ENCODE assay signal across 8 cellular contexts in the genomic region with DNA sequence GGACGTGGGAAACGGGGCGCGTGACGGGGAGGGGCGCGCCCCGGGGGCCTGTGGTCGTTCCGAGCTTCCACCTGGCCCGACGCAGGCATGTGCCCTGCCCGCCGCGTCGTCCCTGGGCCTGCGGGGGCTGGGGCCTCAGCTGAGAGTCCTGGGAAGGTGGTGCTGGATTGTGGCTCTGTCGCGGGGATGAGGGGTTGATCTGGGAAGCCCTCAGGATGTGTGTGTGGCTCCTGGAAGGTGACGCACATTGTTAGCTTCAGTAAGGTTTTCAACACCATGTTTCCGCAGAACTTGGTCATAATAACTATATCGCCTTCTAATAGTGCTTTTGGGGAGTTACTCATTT.
A peak's percentile ranks its signal among the peaks of the same experiment; 100 is the strongest.
DNase-seq lines count a peak whose midpoint lies in the region; ATAC-seq and TF ChIP-seq lines count a peak whose summit lies in the region.

No MANE protein-coding gene starts in this region.

- H3K4me3 ChIP-seq in SK-N-SH (ENCODE audit: low read depth in 2 of 2, low read length in 1 of 2) (peak overlapping the region; percentile 91 to 99), neuronal stem cell (ENCODE audit: low read length in 2 of 2) (peak overlapping the region in 1 of 2 donors; percentile 76)

- peak overlapping the region in 1 of 2 experiments; percentile 81; a peak in 2 of 4 replicates for H3K27ac ChIP-seq in SK-N-SH (ENCODE audit: low read depth in 2 of 2, low read length in 1 of 2)
- H3K27ac ChIP-seq in neuronal stem cell (replicated peaks; ENCODE audit: low read length): no peak overlapping the region

- peak overlapping the region; percentile 86 for H2AK5ac ChIP-seq in neuronal stem cell (ENCODE audit: low read depth, low read length)

- H4K8ac ChIP-seq in neuronal stem cell (ENCODE audit: low read depth, low read length): no peak overlapping the region

- no peak for TF ChIP-seq EP300 in SK-N-SH (IDR thresholded peaks at IDR 0.05; ENCODE audit: borderline replicate concordance in 1 of 2, low read depth in 1 of 2, low read length in 1 of 2)

- H3K27me3 ChIP-seq in SK-N-SH (ENCODE audit: insufficient read depth) (no peaks in the 10 kb centered on the region), neuronal stem cell (ENCODE audit: control insufficient read depth in 3 of 3, insufficient read depth in 3 of 3, low read depth in 1 of 3, low read length in 3 of 3) (no peaks in the 10 kb centered on the region)

- H3K79me1 ChIP-seq in neuronal stem cell (ENCODE audit: low read depth, low read length): peaks cover 2% of the 10 kb centered on the region

- no peak overlapping the region for H2BK120ac ChIP-seq in neuronal stem cell (ENCODE audit: low read depth, low read length)

- H3K36me3 ChIP-seq in SK-N-SH (replicated peaks in 1 of 2; ENCODE audit: control insufficient read depth in 1 of 2, insufficient read depth in 2 of 2, low read length in 1 of 2): peaks cover 20 to 24% of the 10 kb centered on the region in 2 experiments
- peaks cover 0 to 2% of the 10 kb centered on the region in 2 donors for H3K36me3 ChIP-seq in neuronal stem cell (replicated peaks in 1 of 2; ENCODE audit: control insufficient read depth in 2 of 2, insufficient read depth in 2 of 2, low read length in 2 of 2)

- TF ChIP-seq CTCF in SK-N-SH (IDR thresholded peaks at IDR 0.05) (no peak), GM13977 (IDR thresholded peaks at IDR 0.05; ENCODE audit: extremely low read depth, insufficient read depth, missing control alignments) (no peak)

- TF ChIP-seq RAD21 in SK-N-SH (IDR thresholded peaks at IDR 0.05; ENCODE audit: low read length): no peak

- POLR2A ChIA-PET in SK-N-SH (lab: Yijun Ruan, JAX): no interaction called here

- H3K18ac ChIP-seq in neuronal stem cell (ENCODE audit: low read length): peak overlapping the region; percentile 94

- no peak overlapping the region for H4K91ac ChIP-seq in neuronal stem cell (ENCODE audit: low read depth, low read length, poor library complexity)

- peak overlapping the region; percentile 85 for H3K23ac ChIP-seq in neuronal stem cell (ENCODE audit: low read depth, low read length, poor library complexity)

- H3F3A ChIP-seq in SK-N-SH (replicated peaks; ENCODE audit: insufficient read depth): peaks cover 10% of the 10 kb centered on the region

- no peaks in the 10 kb centered on the region for H4K20me1 ChIP-seq in SK-N-SH (ENCODE audit: insufficient read depth)

- DNase-seq in SK-N-SH: no peak
- DNase-seq in neuronal stem cell (ENCODE audit: low spot score): no peak
- DNase-seq in GM03348 (ENCODE audit: low spot score): no peak
- no peak for DNase-seq in GM13977 (ENCODE audit: low spot score)

- peak overlapping the region; percentile 50 for H3K14ac ChIP-seq in neuronal stem cell (ENCODE audit: low read length)

- ATAC-seq in GM18508 (IDR thresholded peaks at IDR 0.05; ENCODE audit: insufficient read depth, unreplicated experiment) (peak; percentile 1), HG02610 (IDR thresholded peaks at IDR 0.05; ENCODE audit: unreplicated experiment) (peak; percentile 15), esophagus mucosa (peak; percentile 33), GM21528 (IDR thresholded peaks at IDR 0.05; ENCODE audit: low FRiP score, unreplicated experiment) (no peak)

- in situ Hi-C loops in GM13977 (cut with MboI; ENCODE audit: low pct_unique_long_range_greater_than_20kb, low sequenced_read_pairs, unreplicated experiment): loop anchor here (25.0 kb wide), 1 partner anchor 546 kb away; no protein-coding TSS in a partner anchor

- H3K79me2 ChIP-seq in SK-N-SH (ENCODE audit: insufficient read depth): peaks cover 23% of the 10 kb centered on the region

- H3K4ac ChIP-seq in neuronal stem cell (ENCODE audit: low read length): no peak overlapping the region

- no peaks in the 10 kb centered on the region for H3K9me3 ChIP-seq in SK-N-SH
- H3K9me3 ChIP-seq in neuronal stem cell (replicated peaks in 1 of 2; ENCODE audit: control insufficient read depth in 2 of 2, insufficient read depth in 1 of 2, low read depth in 1 of 2, low read length in 2 of 2): no peaks in the 10 kb centered on the region

- H2BK12ac ChIP-seq in neuronal stem cell (ENCODE audit: low read length): no peak overlapping the region

- H3K4me1 ChIP-seq in SK-N-SH (ENCODE audit: control insufficient read depth in 1 of 2, insufficient read depth in 2 of 2, low read depth in 1 of 2, low read length in 1 of 2) (peaks cover 0 to 5% of the 10 kb centered on the region in 2 experiments; a peak in 1 of 4 replicates), neuronal stem cell (ENCODE audit: control insufficient read depth in 2 of 2, insufficient read depth in 1 of 2, low read depth in 1 of 2, low read length in 2 of 2) (no peaks in the 10 kb centered on the region)

- peak overlapping the region; percentile 71 for H3K9ac ChIP-seq in SK-N-SH
- peak overlapping the region; percentile 91 for H3K9ac ChIP-seq in neuronal stem cell (ENCODE audit: low read depth, low read length, poor library complexity)

- H3K4me2 ChIP-seq in SK-N-SH (peak overlapping the region; percentile 81), neuronal stem cell (ENCODE audit: insufficient read depth, low read length, poor library complexity, severe bottlenecking) (peak overlapping the region; percentile 44)

- H2AFZ ChIP-seq in SK-N-SH (ENCODE audit: low read depth) (peak overlapping the region; percentile 63; the same call in 1 of the 2 replicates), neuronal stem cell (ENCODE audit: low read length) (no peak overlapping the region)

- no peaks in the 10 kb centered on the region for H3K9me2 ChIP-seq in SK-N-SH

- peak overlapping the region; percentile 80 for H2BK5ac ChIP-seq in neuronal stem cell (ENCODE audit: low read length)

- no peak overlapping the region for H2BK15ac ChIP-seq in neuronal stem cell (ENCODE audit: low read length)

- 9% methylated on average over 22 of the region's 22 CpGs for WGBS in SK-N-SH (ENCODE audit: low lambda C conversion rate)
- no CpG with 5 or more reads among the region's 22 CpGs for WGBS in neuronal stem cell (ENCODE audit: extremely low coverage in 2 of 2, insufficient read length in 2 of 2, insufficient replicate concordance in 1 of 2), 2 donors

- CTCF ChIA-PET in SK-N-SH (lab: Yijun Ruan, JAX): interaction anchor here (1.3 kb wide), 1 partner anchor 117 kb away, joined by 3 read pairs; no protein-coding TSS in a partner anchor

TF ChIP-seq in SK-N-SH, 30 proteins besides CTCF, POLR2A, EP300 and RAD21 (continues in another document):
- no peak for TF ChIP-seq POLR2AphosphoS5 (IDR thresholded peaks at IDR 0.05; ENCODE audit: low read depth, low read length)
- TF ChIP-seq RFX5 (IDR thresholded peaks at IDR 0.05; ENCODE audit: low read length): no peak
- no peak for TF ChIP-seq ELF1 (IDR thresholded peaks at IDR 0.05)
- no peak for TF ChIP-seq RCOR1 (IDR thresholded peaks at IDR 0.05; ENCODE audit: low read length)
- TF ChIP-seq FOXM1 (IDR thresholded peaks at IDR 0.05; ENCODE audit: low read depth): no peak
- no peak for TF ChIP-seq GATA2 (CRISPR knock-in tag; IDR thresholded peaks at IDR 0.05)
- no peak for TF ChIP-seq FOXJ3 (CRISPR knock-in tag; IDR thresholded peaks at IDR 0.05)
- TF ChIP-seq, protein P1, sequence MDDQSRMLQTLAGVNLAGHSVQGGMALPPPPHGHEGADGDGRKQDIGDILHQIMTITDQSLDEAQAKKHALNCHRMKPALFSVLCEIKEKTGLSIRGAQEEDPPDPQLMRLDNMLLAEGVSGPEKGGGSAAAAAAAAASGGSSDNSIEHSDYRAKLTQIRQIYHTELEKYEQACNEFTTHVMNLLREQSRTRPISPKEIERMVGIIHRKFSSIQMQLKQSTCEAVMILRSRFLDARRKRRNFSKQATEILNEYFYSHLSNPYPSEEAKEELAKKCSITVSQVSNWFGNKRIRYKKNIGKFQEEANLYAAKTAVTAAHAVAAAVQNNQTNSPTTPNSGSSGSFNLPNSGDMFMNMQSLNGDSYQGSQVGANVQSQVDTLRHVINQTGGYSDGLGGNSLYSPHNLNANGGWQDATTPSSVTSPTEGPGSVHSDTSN (IDR thresholded peaks at IDR 0.05): no peak
- no peak for TF ChIP-seq NRF1 (IDR thresholded peaks at IDR 0.05; ENCODE audit: low read depth, low read length)
- TF ChIP-seq, protein P2, sequence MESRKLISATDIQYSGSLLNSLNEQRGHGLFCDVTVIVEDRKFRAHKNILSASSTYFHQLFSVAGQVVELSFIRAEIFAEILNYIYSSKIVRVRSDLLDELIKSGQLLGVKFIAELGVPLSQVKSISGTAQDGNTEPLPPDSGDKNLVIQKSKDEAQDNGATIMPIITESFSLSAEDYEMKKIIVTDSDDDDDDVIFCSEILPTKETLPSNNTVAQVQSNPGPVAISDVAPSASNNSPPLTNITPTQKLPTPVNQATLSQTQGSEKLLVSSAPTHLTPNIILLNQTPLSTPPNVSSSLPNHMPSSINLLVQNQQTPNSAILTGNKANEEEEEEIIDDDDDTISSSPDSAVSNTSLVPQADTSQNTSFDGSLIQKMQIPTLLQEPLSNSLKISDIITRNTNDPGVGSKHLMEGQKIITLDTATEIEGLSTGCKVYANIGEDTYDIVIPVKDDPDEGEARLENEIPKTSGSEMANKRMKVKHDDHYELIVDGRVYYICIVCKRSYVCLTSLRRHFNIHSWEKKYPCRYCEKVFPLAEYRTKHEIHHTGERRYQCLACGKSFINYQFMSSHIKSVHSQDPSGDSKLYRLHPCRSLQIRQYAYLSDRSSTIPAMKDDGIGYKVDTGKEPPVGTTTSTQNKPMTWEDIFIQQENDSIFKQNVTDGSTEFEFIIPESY (IDR thresholded peaks at IDR 0.05; ENCODE audit: borderline replicate concordance, low read depth): no peak
- no peak for TF ChIP-seq SIN3A (IDR thresholded peaks at IDR 0.05; ENCODE audit: borderline replicate concordance, low read depth, low read length)
- TF ChIP-seq FOSL2 (IDR thresholded peaks at IDR 0.05; ENCODE audit: borderline replicate concordance, low read depth): no peak
- TF ChIP-seq, protein P3, sequence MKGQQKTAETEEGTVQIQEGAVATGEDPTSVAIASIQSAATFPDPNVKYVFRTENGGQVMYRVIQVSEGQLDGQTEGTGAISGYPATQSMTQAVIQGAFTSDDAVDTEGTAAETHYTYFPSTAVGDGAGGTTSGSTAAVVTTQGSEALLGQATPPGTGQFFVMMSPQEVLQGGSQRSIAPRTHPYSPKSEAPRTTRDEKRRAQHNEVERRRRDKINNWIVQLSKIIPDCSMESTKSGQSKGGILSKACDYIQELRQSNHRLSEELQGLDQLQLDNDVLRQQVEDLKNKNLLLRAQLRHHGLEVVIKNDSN (IDR thresholded peaks at IDR 0.05; ENCODE audit: borderline replicate concordance, low read depth): no peak
- TF ChIP-seq MEF2A (IDR thresholded peaks at IDR 0.05; ENCODE audit: borderline replicate concordance, low read depth): no peak
- no peak for TF ChIP-seq CHD2 (IDR thresholded peaks at IDR 0.05; ENCODE audit: low read length, partially characterized antibody)
